22 cellular contexts compared by ENCODE assay signal in genomic region chr5:36969700-36970395, GRCh38.
A peak's percentile ranks its signal among the peaks of the same experiment; 100 is the strongest.
DNase-seq lines count a peak whose midpoint lies in the region; ATAC-seq, FAIRE-seq and TF ChIP-seq lines count a peak whose summit lies in the region.
"Had no signal": no experiment of that assay in that cellular context is flagged by ENCODE, and none has a peak within 500 bp of the region (broad histone marks: within the 10 kb centered on the region; RNA-seq: fewer than 3 reads in every experiment).

No MANE protein-coding gene starts in this region.

- POLR2A ChIA-PET in A549 (lab: Yijun Ruan, JAX): no interaction called here
- POLR2A ChIA-PET in CD8-positive, alpha-beta T cell (lab: Charles Lee): no interaction called here
- POLR2A ChIA-PET in WTC11 (lab: Charles Lee): no interaction called here

- H3K9me3 ChIP-seq in A549 (no peaks in the 10 kb centered on the region), mucosa of descending colon (no peaks in the 10 kb centered on the region), uterus (no peaks in the 10 kb centered on the region)
- no peaks in the 10 kb centered on the region for H3K9me3 ChIP-seq in CD8-positive, alpha-beta T cell (ENCODE audit: low read length)
- H3K9me3 ChIP-seq: BLaER1 had no signal

- no peak for TF ChIP-seq POLR2A in A549 (IDR thresholded peaks at IDR 0.05; ENCODE audit: low read length)
- no peak for TF ChIP-seq POLR2A in uterus (IDR thresholded peaks at IDR 0.05)

- H3K4me1 ChIP-seq in A549 (no peaks in the 10 kb centered on the region), mucosa of descending colon (ENCODE audit: low read depth) (no peaks in the 10 kb centered on the region), uterus (no peaks in the 10 kb centered on the region)
- no peaks in the 10 kb centered on the region for H3K4me1 ChIP-seq in CD8-positive, alpha-beta T cell (ENCODE audit: insufficient read depth, low read length)
- H3K4me1 ChIP-seq: BLaER1 had no signal

- H3K27me3 Mint-ChIP-seq in CD8-positive, alpha-beta T cell (ENCODE audit: low read depth): no peaks in the 10 kb centered on the region
- no peaks in the 10 kb centered on the region for H3K27me3 Mint-ChIP-seq in WTC11 (ENCODE audit: low read depth)
- H3K27me3 Mint-ChIP-seq: B cell; CD4-positive, alpha-beta T cell had no signal

- no peak for FAIRE-seq in A549 (lab: Jason Lieb, UNC)
- FAIRE-seq: GM12891, GM18507 had no signal

- no peak overlapping the region for H3K4me3 ChIP-seq in A549
- no peak overlapping the region for H3K4me3 ChIP-seq in CD8-positive, alpha-beta T cell (ENCODE audit: low read depth, low read length)
- no peak overlapping the region for H3K4me3 ChIP-seq in mucosa of descending colon
- no peak overlapping the region for H3K4me3 ChIP-seq in uterus
- H3K4me3 ChIP-seq: BLaER1, GM23338 had no signal

- no peak for TF ChIP-seq EP300 in A549 (IDR thresholded peaks at IDR 0.05)

- DNase-seq in A549 (ENCODE audit: low read depth in 1 of 2, low spot score in 1 of 2) (no peak), WTC11 (ENCODE audit: low spot score) (no peak), mucosa of descending colon (no peak), uterus (no peak)
- no peak for DNase-seq in CD8-positive, alpha-beta T cell
- DNase-seq: 8988T; Calu3; CD4-positive, alpha-beta T cell; COR-L47; DMS53; DMS79 treated with DMSO at 0.1 percent for 48 hours; GF-D8; H9; HFFc6 had no signal

- H3K4me3 Mint-ChIP-seq in CD8-positive, alpha-beta T cell: no peak overlapping the region
- H3K4me3 Mint-ChIP-seq in WTC11: no peak overlapping the region
- H3K4me3 Mint-ChIP-seq: B cell; CD4-positive, alpha-beta T cell; GM23338; H9; HFFc6 had no signal

- WGBS in A549 (ENCODE audit: missing lambda C conversion rate): 93% methylated on average over 2 of the region's 2 CpGs

- H3K4me2 ChIP-seq in A549: no peak overlapping the region
- H3K4me2 ChIP-seq: BLaER1, GM23338 had no signal

- H3K27ac Mint-ChIP-seq in CD8-positive, alpha-beta T cell: peak overlapping the region; percentile 37
- no peak overlapping the region for H3K27ac Mint-ChIP-seq in WTC11
- H3K27ac Mint-ChIP-seq: B cell; CD4-positive, alpha-beta T cell; GM23338; H9; HFFc6 had no signal

- TF ChIP-seq CTCF in A549 (IDR thresholded peaks at IDR 0.05): no peak
- no peak for TF ChIP-seq CTCF in CD8-positive, alpha-beta T cell (IDR thresholded peaks at IDR 0.05)
- TF ChIP-seq CTCF in WTC11 (IDR thresholded peaks at IDR 0.05): no peak
- TF ChIP-seq CTCF in mucosa of descending colon (IDR thresholded peaks at IDR 0.05): no peak
- TF ChIP-seq CTCF in uterus (IDR thresholded peaks at IDR 0.05): no peak

- CTCF ChIA-PET in A549 (lab: Yijun Ruan, JAX) (interaction anchor here (1.7 kb wide), 1 partner anchor 35 kb away, joined by 4 read pairs; no protein-coding TSS in a partner anchor), WTC11 (lab: Charles Lee) (no interaction called here)
- CTCF ChIA-PET in CD8-positive, alpha-beta T cell (lab: Charles Lee): no interaction called here

- H3K9me3 Mint-ChIP-seq in CD8-positive, alpha-beta T cell: no peaks in the 10 kb centered on the region
- no peaks in the 10 kb centered on the region for H3K9me3 Mint-ChIP-seq in WTC11
- H3K9me3 Mint-ChIP-seq: CD4-positive, alpha-beta T cell; GM23338; H9; HFFc6 had no signal

- intact Hi-C loops in CD8-positive, alpha-beta T cell (cut with DNase I, micrococcal nuclease): no loop called here
- intact Hi-C loops in mucosa of descending colon (cut with DNase I, micrococcal nuclease): no loop called here
- intact Hi-C loops in uterus (cut with DNase I; ENCODE audit: low total_unique reads): no loop called here

- no peak for TF ChIP-seq RAD21 in A549 (conservative IDR thresholded peaks at IDR 0.05 in 1 of 2, IDR thresholded peaks at IDR 0.05 in 1 of 2)

- H3K36me3 Mint-ChIP-seq in CD8-positive, alpha-beta T cell: peaks cover 66% of the 10 kb centered on the region
- peaks cover 26% of the 10 kb centered on the region for H3K36me3 Mint-ChIP-seq in WTC11

- no peaks in the 10 kb centered on the region for H3K4me1 Mint-ChIP-seq in CD8-positive, alpha-beta T cell (ENCODE audit: low read depth)
- no peaks in the 10 kb centered on the region for H3K4me1 Mint-ChIP-seq in WTC11
- H3K4me1 Mint-ChIP-seq: B cell, GM23338, H9 had no signal

- ATAC-seq in A549 (no peak), WTC11 (no peak), mucosa of descending colon (no peak), HG02840 (IDR thresholded peaks at IDR 0.05; ENCODE audit: low FRiP score, unreplicated experiment) (no peak)
- ATAC-seq in CD8-positive, alpha-beta T cell: no peak
- ATAC-seq: GM23338, HCT116 had no signal

- no peaks in the 10 kb centered on the region for H3K27me3 ChIP-seq in CD8-positive, alpha-beta T cell (ENCODE audit: insufficient read depth, low read length)
- H3K27me3 ChIP-seq in uterus: no peaks in the 10 kb centered on the region
- H3K27me3 ChIP-seq: BLaER1 had no signal

- H3K36me3 ChIP-seq in CD8-positive, alpha-beta T cell (ENCODE audit: insufficient read depth, low read length): peaks cover 23% of the 10 kb centered on the region
- H3K36me3 ChIP-seq in mucosa of descending colon (ENCODE audit: low read depth) (no peaks in the 10 kb centered on the region), uterus (no peaks in the 10 kb centered on the region)

- H3K27ac ChIP-seq in A549 (no peak overlapping the region), uterus (no peak overlapping the region)
- H3K27ac ChIP-seq in CD8-positive, alpha-beta T cell (ENCODE audit: low read depth, low read length): no peak overlapping the region
- H3K27ac ChIP-seq: BLaER1, C4-2B had no signal

TF ChIP-seq in A549, 52 proteins besides CTCF, POLR2A, EP300 and RAD21:
- no peak for TF ChIP-seq TP53 (CRISPR knock-in tag; IDR thresholded peaks at IDR 0.05)
- peak; percentile 76 for TF ChIP-seq MAFK (IDR thresholded peaks at IDR 0.05; ENCODE audit: partially characterized antibody)

TF ChIP-seq in WTC11, 78 proteins besides CTCF, POLR2A, EP300 and RAD21:
- TF ChIP-seq ZNF263 (CRISPR knock-in tag; IDR thresholded peaks at IDR 0.05; ENCODE audit: low read depth) (no peak), ZBTB43 (CRISPR knock-in tag; IDR thresholded peaks at IDR 0.05) (no peak), ZNF281 (CRISPR knock-in tag; IDR thresholded peaks at IDR 0.05) (no peak), ZNF121 (CRISPR knock-in tag; IDR thresholded peaks at IDR 0.05) (peak; percentile 81; the same call in 1 of the 2 replicates)
